Comparison of ENCODE assay signal across 8 cellular contexts in genomic region chr4:82371398-82371972, GRCh38. TPM values are rescaled to one million over a fixed set of nuclear protein-coding genes. Genes with fewer than 3 reads are reported as not detected.
DNase-seq lines count a peak whose midpoint lies in the region; ATAC-seq and TF ChIP-seq lines count a peak whose summit lies in the region.

No MANE protein-coding gene starts in this region.

- no peaks in the 10 kb centered on the region for H3K27me3 ChIP-seq in sigmoid colon

- no peak for ATAC-seq in GM21737 (IDR thresholded peaks at IDR 0.05; ENCODE audit: unreplicated experiment)
- no peak for ATAC-seq in GM19324 (IDR thresholded peaks at IDR 0.05; ENCODE audit: low FRiP score, unreplicated experiment)

- H3K4me3 ChIP-seq in SK-N-MC = peak overlapping the region; percentile 88
- H3K4me3 ChIP-seq in fibroblast of the aortic adventitia (ENCODE audit: low read depth, low read length) = peak overlapping the region; percentile 98
- peak overlapping the region; percentile 97 to 99 (median 98) for H3K4me3 ChIP-seq in sigmoid colon

- no peaks in the 10 kb centered on the region for H3K9me3 ChIP-seq in SK-N-MC (ENCODE audit: low read depth, low read length)
- no peaks in the 10 kb centered on the region for H3K9me3 ChIP-seq in sigmoid colon

- peaks cover 0 to 74% (median 69%) of the 10 kb centered on the region in 4 donors for H3K4me1 ChIP-seq in sigmoid colon

- intact Hi-C loops in sigmoid colon (cut with DNase I) = loop anchor here (5.0 to 10.0 kb wide), 5 partner anchors 89 to 1337 kb away; partner anchors contain the start of genes BMP3, HELQ, MRPS18C and SCD5

- H3K36me3 ChIP-seq in SK-N-MC (ENCODE audit: insufficient read depth, low read length) (peaks cover 73% of the 10 kb centered on the region), sigmoid colon (peaks cover 0 to 6% (median 0%) of the 10 kb centered on the region in 4 donors)

- peak overlapping the region; percentile 99 for H3K9ac ChIP-seq in SK-N-MC (ENCODE audit: insufficient read length)

- DNase-seq in DMS79 treated with DMSO at 0.1 percent for 48 hours (lab: John Stamatoyannopoulos, UW) = peak; percentile 11
- DNase-seq in DMS79 (lab: John Stamatoyannopoulos, UW) = no peak
- no peak for DNase-seq in SK-N-MC (ENCODE audit: low read depth, low spot score)
- no peak for DNase-seq in fibroblast of the aortic adventitia (ENCODE audit: low read depth)
- DNase-seq in sigmoid colon = no peak
- no peak for DNase-seq in T1000 (lab: John Stamatoyannopoulos, UW)

- 1% methylated on average over 8 of the region's 8 CpGs for WGBS in sigmoid colon, 2 donors

- H3K27ac ChIP-seq in SK-N-MC = peak overlapping the region; percentile 99; the same call in 1 of the 2 replicates
- H3K27ac ChIP-seq in sigmoid colon = peak overlapping the region; percentile 99 to 100 (median 100)

- TF ChIP-seq CTCF in fibroblast of the aortic adventitia (IDR thresholded peaks at IDR 0.05; ENCODE audit: insufficient read depth, low read length) (no peak), sigmoid colon (IDR thresholded peaks at IDR 0.05) (no peak)

- no peak for TF ChIP-seq POLR2A in sigmoid colon (IDR thresholded peaks at IDR 0.05)

- TF ChIP-seq EP300 in sigmoid colon (IDR thresholded peaks at IDR 0.05) = no peak

RNA-seq across cellular contexts. Expression of gene HNRNPD, which starts 2.3 kb away (rescaled TPM):
- total RNA-seq in fibroblast of the aortic adventitia (ENCODE audit: low replicate concordance) (32.6 and 57.7 TPM in 2 replicates), sigmoid colon (100 to 1,000 TPM in 1 of 4 donors, 10 to 100 TPM in 3; 64.6 to 124 (median 78.0) TPM)
- 100 to 1,000 TPM in 1 of 3 donors, 10 to 100 TPM in 2; 80.9 to 193 (median 94.3) TPM for polyA plus RNA-seq in sigmoid colon

RNA-seq across cellular contexts. Expression of gene HNRNPDL, which starts 58.8 kb away (rescaled TPM):
- total RNA-seq in fibroblast of the aortic adventitia (ENCODE audit: low replicate concordance) (97.0 and 148 TPM in 2 replicates), sigmoid colon (100 to 1,000 TPM; 157 to 253 (median 194) TPM)
- polyA plus RNA-seq in sigmoid colon = 100 to 1,000 TPM in 2 of 3 donors, 10 to 100 TPM in 1; 70.5 to 187 (median 129) TPM

RNA-seq across cellular contexts. Expression of gene ENOPH1, which starts 58.9 kb away (rescaled TPM):
- 38.7 and 42.2 TPM in 2 replicates for total RNA-seq in fibroblast of the aortic adventitia (ENCODE audit: low replicate concordance)
- 10 to 100 TPM; 15.5 to 21.8 (median 18.9) TPM for total RNA-seq in sigmoid colon
- polyA plus RNA-seq in sigmoid colon = 10 to 100 TPM; 22.2 to 31.9 (median 26.4) TPM
